ENCODE assay signal across 17 cellular contexts in genomic region chr2:234404957-234405356, GRCh38.
"Had no signal": no experiment of that assay in that cellular context is flagged by ENCODE, and none has a peak within 500 bp of the region (broad histone marks: within the 10 kb centered on the region; RNA-seq: fewer than 3 reads in every experiment).

No MANE protein-coding gene starts in this region.

- FAIRE-seq: pancreas had no signal

- DNase-seq: activated CD4-positive, alpha-beta T cell treated with anti-CD3 and anti-CD28 coated beads, Interleukin-2, amount 50 U/mL, for 4 hours; activated CD4-positive, CD25-positive, alpha-beta regulatory T cell treated with anti-CD3 and anti-CD28 coated beads, Interleukin-2, amount 50 U/mL, for 72 hours; activated gamma-delta T cell; activated naive CD8-positive, alpha-beta T cell treated with anti-CD3 and anti-CD28 coated beads, Interleukin-2, amount 10 ng/mL, durations not matched to agents 7 days and 5 days; activated T-cell treated with anti-CD3 and anti-CD28 coated beads, Interleukin-2, amount 50 U/mL, for 48 hours; anterior cingulate cortex; foreskin melanocyte; heart left ventricle; islet precursor cell; left ventricle myocardium superior; mesenchymal stem cell; nephron progenitor cell; pancreas; substantia nigra; transverse colon had no signal

- H3K27ac ChIP-seq: breast epithelium, heart left ventricle, pancreas, transverse colon had no signal

- H3K9me3 ChIP-seq: breast epithelium, heart left ventricle, pancreas, transverse colon had no signal

- H3K4me3 ChIP-seq: breast epithelium, heart left ventricle, pancreas, skin epidermis, transverse colon had no signal

- H3K27ac Mint-ChIP-seq: activated naive CD8-positive, alpha-beta T cell treated with anti-CD3 and anti-CD28 coated beads, Interleukin-2, amount 10 ng/mL, durations not matched to agents 7 days and 5 days; nephron progenitor cell had no signal

- ATAC-seq: left ventricle myocardium superior had no signal

- H3K27me3 ChIP-seq: breast epithelium, heart left ventricle, pancreas, transverse colon had no signal

- H3K4me1 ChIP-seq: breast epithelium, pancreas, transverse colon had no signal

- H3K27me3 Mint-ChIP-seq: activated naive CD8-positive, alpha-beta T cell treated with anti-CD3 and anti-CD28 coated beads, Interleukin-2, amount 10 ng/mL, durations not matched to agents 7 days and 5 days had no signal

- H3K36me3 ChIP-seq: breast epithelium, heart left ventricle, pancreas, transverse colon had no signal

- H3K4me3 Mint-ChIP-seq: activated naive CD8-positive, alpha-beta T cell treated with anti-CD3 and anti-CD28 coated beads, Interleukin-2, amount 10 ng/mL, durations not matched to agents 7 days and 5 days; nephron progenitor cell had no signal
